Comparison of ENCODE assay signal across 19 cellular contexts in the genomic region with DNA sequence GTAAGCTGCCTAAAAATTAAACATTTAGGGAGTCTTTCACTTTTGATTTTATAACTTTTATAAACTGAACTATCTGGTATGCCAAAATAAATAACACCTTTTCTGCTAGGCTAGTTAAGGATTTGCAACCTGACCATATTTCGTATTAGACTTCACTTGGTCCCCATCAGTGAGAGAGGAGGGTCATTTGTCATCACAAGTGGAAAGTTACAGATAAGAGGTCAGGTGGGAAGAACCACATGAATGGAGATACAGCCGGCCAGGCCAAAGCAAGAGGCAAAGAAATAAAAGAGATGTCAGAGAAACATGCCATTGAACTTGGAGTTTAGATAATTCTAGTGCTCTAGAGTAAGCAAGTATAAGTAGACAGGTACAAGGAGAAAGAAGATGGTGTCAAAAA. TPM values are rescaled to one million over a fixed set of nuclear protein-coding genes. Genes with fewer than 3 reads are reported as not detected.
A peak's percentile ranks its signal among the peaks of the same experiment; 100 is the strongest.
DNase-seq lines count a peak whose midpoint lies in the region; ATAC-seq, FAIRE-seq and TF ChIP-seq lines count a peak whose summit lies in the region.
"Had no signal": no experiment of that assay in that cellular context is flagged by ENCODE, and none has a peak within 500 bp of the region (broad histone marks: within the 10 kb centered on the region; RNA-seq: fewer than 3 reads in every experiment).

No MANE protein-coding gene starts in this region.

- no peaks in the 10 kb centered on the region for H3K9me3 Mint-ChIP-seq in activated T-cell treated with anti-CD3 and anti-CD28 coated beads, Interleukin-2, amount 50 U/mL, for 24 hours
- no peaks in the 10 kb centered on the region for H3K9me3 Mint-ChIP-seq in activated T-helper 17 cell treated with anti-CD3 and anti-CD28 coated beads, Interleukin-2, amount 50 U/mL, for 72 hours
- H3K9me3 Mint-ChIP-seq in CD14-positive monocyte: no peaks in the 10 kb centered on the region
- H3K9me3 Mint-ChIP-seq: CD4-positive, CD25-positive, alpha-beta regulatory T cell; CD8-positive, alpha-beta T cell; GM23338; H9 had no signal

- no peaks in the 10 kb centered on the region for H3K27me3 Mint-ChIP-seq in activated T-cell treated with anti-CD3 and anti-CD28 coated beads, Interleukin-2, amount 50 U/mL, for 24 hours
- H3K27me3 Mint-ChIP-seq in activated T-helper 17 cell treated with anti-CD3 and anti-CD28 coated beads, Interleukin-2, amount 50 U/mL, for 72 hours: no peaks in the 10 kb centered on the region
- no peaks in the 10 kb centered on the region for H3K27me3 Mint-ChIP-seq in CD14-positive monocyte (ENCODE audit: low read depth in 3 of 3)
- H3K27me3 Mint-ChIP-seq: CD4-positive, CD25-positive, alpha-beta regulatory T cell had no signal

- H3K36me3 Mint-ChIP-seq in activated T-cell treated with anti-CD3 and anti-CD28 coated beads, Interleukin-2, amount 50 U/mL, for 24 hours (ENCODE audit: low read depth): peaks cover 86% of the 10 kb centered on the region
- peaks cover 90% of the 10 kb centered on the region for H3K36me3 Mint-ChIP-seq in activated T-helper 17 cell treated with anti-CD3 and anti-CD28 coated beads, Interleukin-2, amount 50 U/mL, for 72 hours (ENCODE audit: low read depth)
- H3K36me3 Mint-ChIP-seq in CD14-positive monocyte: peaks cover 45 to 74% of the 10 kb centered on the region in 2 donors

- ATAC-seq in activated T-helper 17 cell treated with anti-CD3 and anti-CD28 coated beads, Interleukin-2, amount 50 U/mL, for 72 hours (replicated peaks): no peak
- no peak for ATAC-seq in GM18873 (IDR thresholded peaks at IDR 0.05; ENCODE audit: low FRiP score, unreplicated experiment)
- ATAC-seq: CD8-positive, alpha-beta T cell; GM12878; GM23338; HCT116 had no signal

- no peak for DNase-seq in activated T-cell treated with anti-CD3 and anti-CD28 coated beads, Interleukin-2, amount 50 U/mL, for 24 hours
- DNase-seq in activated T-cell treated with anti-CD3 and anti-CD28 coated beads, Interleukin-2, amount 50 U/mL, for 1 hour: no peak
- DNase-seq in CD14-positive monocyte (ENCODE audit: low spot score): no peak
- DNase-seq: 8988T; C1 segment of cervical spinal cord; CD4-positive, CD25-positive, alpha-beta regulatory T cell; CD8-positive, alpha-beta T cell; DMS 273 treated with DMSO at 0.1 percent for 48 hours; DMS79; EL; GDM1; H9 had no signal

- no peak overlapping the region for H3K4me3 Mint-ChIP-seq in activated T-cell treated with anti-CD3 and anti-CD28 coated beads, Interleukin-2, amount 50 U/mL, for 24 hours
- no peak overlapping the region for H3K4me3 Mint-ChIP-seq in activated T-helper 17 cell treated with anti-CD3 and anti-CD28 coated beads, Interleukin-2, amount 50 U/mL, for 72 hours
- no peak overlapping the region for H3K4me3 Mint-ChIP-seq in CD14-positive monocyte
- H3K4me3 Mint-ChIP-seq: CD4-positive, CD25-positive, alpha-beta regulatory T cell; CD8-positive, alpha-beta T cell; GM23338; H9 had no signal

- FAIRE-seq in A204.1 (lab: Jason Lieb, UNC): peak; percentile 39
- FAIRE-seq: D721Med, GM12878 had no signal

- peak overlapping the region; percentile 45 for H3K27ac Mint-ChIP-seq in activated T-cell treated with anti-CD3 and anti-CD28 coated beads, Interleukin-2, amount 50 U/mL, for 24 hours
- H3K27ac Mint-ChIP-seq in activated T-helper 17 cell treated with anti-CD3 and anti-CD28 coated beads, Interleukin-2, amount 50 U/mL, for 72 hours: peak overlapping the region; percentile 31
- no peak overlapping the region for H3K27ac Mint-ChIP-seq in CD14-positive monocyte
- H3K27ac Mint-ChIP-seq: CD8-positive, alpha-beta T cell; GM23338; H9 had no signal

- no peaks in the 10 kb centered on the region for H3K4me1 Mint-ChIP-seq in activated T-cell treated with anti-CD3 and anti-CD28 coated beads, Interleukin-2, amount 50 U/mL, for 24 hours (ENCODE audit: low read depth)
- H3K4me1 Mint-ChIP-seq in activated T-helper 17 cell treated with anti-CD3 and anti-CD28 coated beads, Interleukin-2, amount 50 U/mL, for 72 hours: no peaks in the 10 kb centered on the region
- H3K4me1 Mint-ChIP-seq in CD14-positive monocyte: no peaks in the 10 kb centered on the region
- H3K4me1 Mint-ChIP-seq: CD4-positive, CD25-positive, alpha-beta regulatory T cell; GM23338; H9 had no signal

- intact Hi-C loops in CD14-positive monocyte (cut with micrococcal nuclease): no loop called here

- no peak for TF ChIP-seq CTCF in CD14-positive monocyte (IDR thresholded peaks at IDR 0.05)

RNA-seq across cellular contexts. Expression of a gene that starts 44.5 kb away (rescaled TPM):
- 10 to 100 TPM; 10.5 to 11.1 TPM for total RNA-seq in activated T-helper 17 cell treated with anti-CD3 and anti-CD28 coated beads, Interleukin-2, amount 50 U/mL, for 72 hours
- 100 to 1,000 TPM in 1 of 2 donors, 10 to 100 TPM in 1; 88.8 to 108 TPM for polyA plus RNA-seq in CD14-positive monocyte

Comparison
In these comparisons a context has a peak if more than half of its experiments do, and no peak if none do; other contexts are left out.
1. H3K27ac Mint-ChIP-seq: peak in activated T-cell treated with anti-CD3 and anti-CD28 coated beads, Interleukin-2, amount 50 U/mL, for 24 hours (single experiment) and activated T-helper 17 cell treated with anti-CD3 and anti-CD28 coated beads, Interleukin-2, amount 50 U/mL, for 72 hours (single experiment); none in CD14-positive monocyte (0 of 7).